ENCODE assay signal across 23 cellular contexts in genomic region chr4:101584306-101584705, GRCh38.
"Had no signal": no experiment of that assay in that cellular context is flagged by ENCODE, and none has a peak within 500 bp of the region (broad histone marks: within the 10 kb centered on the region; RNA-seq: fewer than 3 reads in every experiment).

No MANE protein-coding gene starts in this region.

- FAIRE-seq: astrocyte, K562 had no signal

- DNase-seq: activated CD4-positive, alpha-beta T cell treated with anti-CD3 and anti-CD28 coated beads for 48 hours; activated CD4-positive, alpha-beta T cell treated with anti-CD3 and anti-CD28 coated beads, Interleukin-2, amount 50 U/mL, for 4 hours; activated CD4-positive, CD25-positive, alpha-beta regulatory T cell treated with anti-CD3 and anti-CD28 coated beads, Interleukin-2, amount 50 U/mL, for 72 hours; activated CD8-positive, alpha-beta memory T cell treated with anti-CD3 and anti-CD28 coated beads, Interleukin-2, amount 10 ng/mL, durations not matched to agents 7 days and 5 days; activated effector memory CD4-positive, alpha-beta T cell treated with anti-CD3 and anti-CD28 coated beads, Interleukin-2, amount 50 U/mL, for 16 hours; activated naive CD4-positive, alpha-beta T cell treated with Interleukin-2 at 50 U/mL for 16 hours; activated T-cell treated with anti-CD3 and anti-CD28 coated beads, Interleukin-2, amount 50 U/mL, for 24 hours; amygdala; Karpas-422; MV-4-11; NCI-H1092 treated with DMSO at 0.1 percent for 48 hours; NCI-H1417 treated with DMSO at 0.1 percent for 48 hours; NCI-H1694; NCI-H2029; NCI-H2107; NCI-H2171 treated with DMSO at 0.1 percent for 48 hours; NCI-H226; NCI-H526; NCI-H774; Right ventricle myocardium superior; SJCRH30 had no signal
